Comparison of ENCODE assay signal across 14 cellular contexts in the genomic region with DNA sequence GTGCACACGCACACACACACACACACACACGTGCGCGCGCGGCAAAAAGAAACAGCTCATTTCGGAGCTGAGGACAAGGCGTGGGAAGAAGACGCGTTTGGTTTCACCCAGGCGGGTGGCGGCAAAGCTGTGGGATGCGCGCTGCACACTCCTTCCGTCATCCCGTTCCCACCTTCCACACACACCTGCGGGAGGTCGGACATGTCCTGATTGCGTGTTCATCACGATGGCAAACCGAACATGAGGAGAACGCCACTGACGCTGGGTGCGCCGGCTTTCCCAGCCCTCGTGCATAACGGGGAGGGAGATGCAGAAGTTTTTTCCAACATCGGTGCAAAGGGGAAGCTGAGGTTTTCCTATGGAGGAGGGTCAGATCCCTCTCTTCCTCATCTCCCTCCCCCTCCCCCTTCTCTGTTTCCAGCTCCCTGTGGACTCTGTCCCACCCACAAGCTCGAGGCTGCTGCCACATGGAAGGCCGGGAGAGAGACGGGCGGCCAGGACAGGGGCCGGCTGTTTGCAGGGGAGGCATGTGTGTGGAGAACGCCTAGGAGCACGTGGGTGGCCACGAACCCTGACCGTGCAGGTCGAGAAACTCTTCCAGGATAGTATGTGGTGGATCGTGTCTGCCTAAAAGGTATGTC. TPM values are rescaled to one million over a fixed set of nuclear protein-coding genes. Genes with fewer than 3 reads are reported as not detected.
DNase-seq lines count a peak whose midpoint lies in the region; ATAC-seq and TF ChIP-seq lines count a peak whose summit lies in the region.
"Had no signal": no experiment of that assay in that cellular context is flagged by ENCODE, and none has a peak within 500 bp of the region (broad histone marks: within the 10 kb centered on the region; RNA-seq: fewer than 3 reads in every experiment).

No MANE protein-coding gene starts in this region.

- H3K4me3 ChIP-seq in endodermal cell (ENCODE audit: low read length) (no peak overlapping the region), neutrophil (ENCODE audit: low read depth in 1 of 2, low read length in 1 of 2) (peak overlapping the region; percentile 51 to 53)
- H3K4me3 ChIP-seq: ovary had no signal

- ATAC-seq in T-cell (replicated peaks in 1 of 4), result no peak
- ATAC-seq: activated naive CD4-positive, alpha-beta T cell treated with anti-CD3 and anti-CD28 coated beads, Interleukin-2, amount 50 U/mL, for 72 hours had no signal

- H3K36me3 Mint-ChIP-seq in Calu3 (ENCODE audit: insufficient read depth, unreplicated experiment), result peaks cover 87% of the 10 kb centered on the region
- peaks cover 32% of the 10 kb centered on the region for H3K36me3 Mint-ChIP-seq in T-cell
- H3K36me3 Mint-ChIP-seq in endodermal cell (ENCODE audit: low read depth), result peaks cover 7% of the 10 kb centered on the region

- H3K27me3 ChIP-seq in endodermal cell (ENCODE audit: control insufficient read depth, insufficient read depth, low read length, poor library complexity, severe bottlenecking) (no peaks in the 10 kb centered on the region), neutrophil (no peaks in the 10 kb centered on the region)
- H3K27me3 ChIP-seq: ovary, tibial artery had no signal

- H3K4me1 ChIP-seq in endodermal cell (ENCODE audit: control insufficient read depth, insufficient read depth, low read length) (peaks cover 14% of the 10 kb centered on the region), neutrophil (ENCODE audit: control insufficient read depth in 1 of 2, insufficient read depth in 1 of 2, low read depth in 1 of 2, low read length in 1 of 2) (peaks cover 98 to 100% of the 10 kb centered on the region in 2 experiments)

- H3K9me3 Mint-ChIP-seq in Calu3 (ENCODE audit: low read depth, unreplicated experiment) (peaks cover 3% of the 10 kb centered on the region), T-cell (no peaks in the 10 kb centered on the region), endodermal cell (no peaks in the 10 kb centered on the region)

- no peaks in the 10 kb centered on the region for H3K9me3 ChIP-seq in endodermal cell (ENCODE audit: control insufficient read depth, low read length)
- no peaks in the 10 kb centered on the region for H3K9me3 ChIP-seq in neutrophil
- H3K9me3 ChIP-seq: ovary, tibial artery had no signal

- CTCF ChIA-PET in Calu3 (lab: Charles Lee), result interaction anchor here (0.6 to 1.4 kb wide), 3 partner anchors 10 to 57 kb away, joined by 3 read pairs; partner anchors contain the start of gene MBP
- CTCF ChIA-PET in T-cell (lab: Charles Lee), result interaction anchor here in 1 of 2 donors (1.4 kb wide), 1 partner anchor 11 kb away, joined by 3 read pairs; no protein-coding TSS in a partner anchor

- no peak for TF ChIP-seq CTCF in Calu3 (IDR thresholded peaks at IDR 0.05; ENCODE audit: unreplicated experiment)
- no peak for TF ChIP-seq CTCF in endodermal cell (conservative IDR thresholded peaks at IDR 0.05)
- TF ChIP-seq CTCF in neutrophil (IDR thresholded peaks at IDR 0.05), result no peak

- H3K27ac Mint-ChIP-seq in Calu3 (ENCODE audit: unreplicated experiment), result peak overlapping the region; percentile 96
- H3K27ac Mint-ChIP-seq in T-cell, result peak overlapping the region; percentile 83 to 90
- no peak overlapping the region for H3K27ac Mint-ChIP-seq in endodermal cell

- DNase-seq in Calu3, result no peak
- peak in 2 of 34 experiments; percentile 4 to 23 for DNase-seq in T-cell
- peak; percentile 46 for DNase-seq in endodermal cell
- no peak for DNase-seq in NCI-H510A (lab: John Stamatoyannopoulos, UW)
- DNase-seq in NCI-H1694 treated with DMSO at 0.1 percent for 48 hours (lab: John Stamatoyannopoulos, UW), result no peak
- DNase-seq in NK-92 treated with Interleukin-12 subunit alpha and Interleukin-12 subunit beta, amount 100 ng/mL, for 24 hours (lab: John Stamatoyannopoulos, UW), result no peak
- no peak for DNase-seq in NCI-H524 (lab: John Stamatoyannopoulos, UW)
- DNase-seq: DMS 273 treated with DMSO at 0.1 percent for 48 hours, NCI-H774, ovary, SW 1271 had no signal

- H3K4me3 Mint-ChIP-seq in Calu3 (ENCODE audit: low read depth, unreplicated experiment), result peak overlapping the region; percentile 54
- H3K4me3 Mint-ChIP-seq in T-cell, result peak overlapping the region in 1 of 3 donors; percentile 39
- no peak overlapping the region for H3K4me3 Mint-ChIP-seq in endodermal cell

- H3K9ac ChIP-seq in endodermal cell (ENCODE audit: extremely low read depth, low read length, poor library complexity, severe bottlenecking), result no peak overlapping the region

- no TSS peak for BruUV-seq in Calu3 (replicated peaks; lab: Mats Ljungman, UMichigan)

- POLR2A ChIA-PET in T-cell (lab: Charles Lee), result interaction anchor here (0.6 to 0.9 kb wide), 5 partner anchors 9 to 18 kb away, joined by 3 to 6 read pairs (median 3); no protein-coding TSS in a partner anchor

- intact Hi-C loops in Calu3 (cut with micrococcal nuclease; ENCODE audit: unreplicated experiment), result no loop called here

- H3K27me3 Mint-ChIP-seq in Calu3 (ENCODE audit: unreplicated experiment) (no peaks in the 10 kb centered on the region), T-cell (no peaks in the 10 kb centered on the region), endodermal cell (ENCODE audit: insufficient read depth) (no peaks in the 10 kb centered on the region)

- H3K27ac ChIP-seq in endodermal cell (ENCODE audit: low read depth, low read length) (no peak overlapping the region), neutrophil (peak overlapping the region; percentile 98)
- H3K27ac ChIP-seq: ovary had no signal

- 91 to 100% methylated on average over 9 to 39 of the region's 39 CpGs for WGBS in endodermal cell (ENCODE audit: insufficient coverage in 1 of 2, insufficient read length in 1 of 2), 2 experiments

- no peaks in the 10 kb centered on the region for H3K36me3 ChIP-seq in endodermal cell (ENCODE audit: control insufficient read depth, insufficient read depth, low read length)
- H3K36me3 ChIP-seq in neutrophil, result peaks cover 57% of the 10 kb centered on the region
- H3K36me3 ChIP-seq: ovary had no signal

- peaks cover 78% of the 10 kb centered on the region for H3K4me1 Mint-ChIP-seq in Calu3 (ENCODE audit: low read depth, unreplicated experiment)
- H3K4me1 Mint-ChIP-seq in T-cell, result peaks cover 96 to 98% (median 97%) of the 10 kb centered on the region in 3 donors
- H3K4me1 Mint-ChIP-seq in endodermal cell, result peaks cover 41% of the 10 kb centered on the region

RNA-seq across cellular contexts. Expression of gene MBP, which starts 20.3 kb away (rescaled TPM):
- total RNA-seq in Calu3 (2022), result 221 and 257 TPM in 2 replicates
- 100 to 1,000 TPM; 114 to 185 (median 152) TPM for total RNA-seq in T-cell
- 10 to 100 TPM; 16.3 to 19.0 TPM for total RNA-seq in endodermal cell
- 2.6 TPM for polyA plus RNA-seq in endodermal cell (2013, experiment 1 of 2)
- polyA plus RNA-seq in endodermal cell (2013, experiment 2 of 2), result 2.1 TPM

Comparison
In these comparisons a context has a peak if more than half of its experiments do, and no peak if none do; other contexts are left out.
1. RNA of gene MBP, which starts 20.3 kb away (total RNA-seq): 221 to 257 TPM in Calu3 and 114 to 185 TPM in T-cell; 16.3 to 19.0 TPM in endodermal cell; every median in the first group is over 4 times any median in the second.